In genomic region chr3:179964867-179965266, GRCh38 we compare ENCODE assay signal across 33 cellular contexts.
"Had no signal": no experiment of that assay in that cellular context is flagged by ENCODE, and none has a peak within 500 bp of the region (broad histone marks: within the 10 kb centered on the region; RNA-seq: fewer than 3 reads in every experiment).

No MANE protein-coding gene starts in this region.

- DNase-seq: activated CD4-positive, alpha-beta memory T cell treated with anti-CD3 and anti-CD28 coated beads, Interleukin-2, amount 10 ng/mL, durations not matched to agents 7 days and 5 days; activated CD4-positive, alpha-beta T cell treated with anti-CD3 and anti-CD28 coated beads for 1 hour; activated CD4-positive, alpha-beta T cell treated with anti-CD3 and anti-CD28 coated beads for 48 hours; activated CD4-positive, CD25-positive, alpha-beta regulatory T cell; activated CD8-positive, alpha-beta memory T cell treated with anti-CD3 and anti-CD28 coated beads for 24 hours; activated CD8-positive, alpha-beta memory T cell treated with anti-CD3 and anti-CD28 coated beads, Interleukin-2, amount 10 ng/mL, durations not matched to agents 7 days and 5 days; activated effector memory CD4-positive, alpha-beta T cell treated with Interleukin-2 at 50 U/mL for 16 hours; activated naive CD4-positive, alpha-beta T cell treated with anti-CD3 and anti-CD28 coated beads, Interleukin-2, amount 10 ng/mL, durations not matched to agents 7 days and 5 days; activated naive CD8-positive, alpha-beta T cell treated with anti-CD3 and anti-CD28 coated beads, Interleukin-2, amount 50 U/mL, for 24 hours; activated T-cell treated with anti-CD3 and anti-CD28 coated beads, Interleukin-2, amount 50 U/mL, for 1 hour; anterior cingulate cortex; caudate nucleus; cerebellar nuclear complex; Kasumi-1; MM.1S; MV-4-11; NCI-H1092; NCI-H1436 treated with DMSO at 0.1 percent for 48 hours; NCI-H1694 treated with DMSO at 0.1 percent for 48 hours; NCI-H2029; NCI-H345; NCI-H524 treated with DMSO at 0.1 percent for 48 hours; NK-92 treated with Interleukin-12 subunit alpha and Interleukin-12 subunit beta, amount 100 ng/mL, for 24 hours; PC-9; T1000; WERI-Rb-1 had no signal

- H3K36me3 Mint-ChIP-seq: activated naive CD4-positive, alpha-beta T cell treated with anti-CD3 and anti-CD28 coated beads, Interleukin-2, amount 10 ng/mL, durations not matched to agents 7 days and 5 days; activated naive CD8-positive, alpha-beta T cell; brain had no signal

- H3K4me3 Mint-ChIP-seq: activated CD4-positive, alpha-beta memory T cell treated with anti-CD3 and anti-CD28 coated beads, Interleukin-2, amount 10 ng/mL, durations not matched to agents 7 days and 5 days; activated CD8-positive, alpha-beta memory T cell treated with anti-CD3 and anti-CD28 coated beads, Interleukin-2, amount 10 ng/mL, durations not matched to agents 7 days and 5 days; activated naive CD4-positive, alpha-beta T cell treated with anti-CD3 and anti-CD28 coated beads, Interleukin-2, amount 10 ng/mL, durations not matched to agents 7 days and 5 days; activated naive CD8-positive, alpha-beta T cell; activated naive CD8-positive, alpha-beta T cell treated with anti-CD3 and anti-CD28 coated beads, Interleukin-2, amount 50 U/mL, for 24 hours; activated T-helper 1 cell treated with anti-CD3 and anti-CD28 coated beads, Interleukin-12 subunit alpha, Interleukin-12 subunit beta, Interleukin-2, Interleukin-4 antibody, amounts not matched to agents 30 ng/mL and 10 ng/mL and 1 ng/mL, durations not matched to agents 14 hours and 24 hours and 36 hours; brain had no signal

- H3K27ac Mint-ChIP-seq: activated CD4-positive, alpha-beta memory T cell treated with anti-CD3 and anti-CD28 coated beads, Interleukin-2, amount 10 ng/mL, durations not matched to agents 7 days and 5 days; activated CD8-positive, alpha-beta memory T cell treated with anti-CD3 and anti-CD28 coated beads, Interleukin-2, amount 10 ng/mL, durations not matched to agents 7 days and 5 days; activated naive CD4-positive, alpha-beta T cell treated with anti-CD3 and anti-CD28 coated beads, Interleukin-2, amount 10 ng/mL, durations not matched to agents 7 days and 5 days; activated naive CD8-positive, alpha-beta T cell; activated naive CD8-positive, alpha-beta T cell treated with anti-CD3 and anti-CD28 coated beads, Interleukin-2, amount 50 U/mL, for 24 hours; activated T-helper 1 cell treated with anti-CD3 and anti-CD28 coated beads, Interleukin-12 subunit alpha, Interleukin-12 subunit beta, Interleukin-2, Interleukin-4 antibody, amounts not matched to agents 30 ng/mL and 10 ng/mL and 1 ng/mL, durations not matched to agents 14 hours and 24 hours and 36 hours had no signal

- H3K9me3 Mint-ChIP-seq: activated naive CD4-positive, alpha-beta T cell treated with anti-CD3 and anti-CD28 coated beads, Interleukin-2, amount 10 ng/mL, durations not matched to agents 7 days and 5 days; activated T-helper 1 cell treated with anti-CD3 and anti-CD28 coated beads, Interleukin-12 subunit alpha, Interleukin-12 subunit beta, Interleukin-2, Interleukin-4 antibody, amounts not matched to agents 30 ng/mL and 10 ng/mL and 1 ng/mL, durations not matched to agents 14 hours and 24 hours and 36 hours; brain had no signal

- H2AFZ ChIP-seq: PC-9 had no signal

- H3K4me3 ChIP-seq: K562, PC-9, SK-N-MC had no signal

- H3K4me1 Mint-ChIP-seq: activated naive CD4-positive, alpha-beta T cell treated with anti-CD3 and anti-CD28 coated beads, Interleukin-2, amount 10 ng/mL, durations not matched to agents 7 days and 5 days; activated naive CD8-positive, alpha-beta T cell treated with anti-CD3 and anti-CD28 coated beads, Interleukin-2, amount 50 U/mL, for 24 hours had no signal

- H3K27ac ChIP-seq: PC-9, RWPE1, SK-N-MC, WERI-Rb-1 had no signal

- H3K36me3 ChIP-seq: WERI-Rb-1 had no signal

- H3K4me2 ChIP-seq: PC-9 had no signal

- ATAC-seq: activated CD8-positive, alpha-beta memory T cell treated with anti-CD3 and anti-CD28 coated beads, Interleukin-2, amount 10 ng/mL, durations not matched to agents 7 days and 5 days; activated naive CD8-positive, alpha-beta T cell treated with anti-CD3 and anti-CD28 coated beads, Interleukin-2, amount 50 U/mL, for 24 hours; K562; Right ventricle myocardium inferior had no signal
